In the genomic region with DNA sequence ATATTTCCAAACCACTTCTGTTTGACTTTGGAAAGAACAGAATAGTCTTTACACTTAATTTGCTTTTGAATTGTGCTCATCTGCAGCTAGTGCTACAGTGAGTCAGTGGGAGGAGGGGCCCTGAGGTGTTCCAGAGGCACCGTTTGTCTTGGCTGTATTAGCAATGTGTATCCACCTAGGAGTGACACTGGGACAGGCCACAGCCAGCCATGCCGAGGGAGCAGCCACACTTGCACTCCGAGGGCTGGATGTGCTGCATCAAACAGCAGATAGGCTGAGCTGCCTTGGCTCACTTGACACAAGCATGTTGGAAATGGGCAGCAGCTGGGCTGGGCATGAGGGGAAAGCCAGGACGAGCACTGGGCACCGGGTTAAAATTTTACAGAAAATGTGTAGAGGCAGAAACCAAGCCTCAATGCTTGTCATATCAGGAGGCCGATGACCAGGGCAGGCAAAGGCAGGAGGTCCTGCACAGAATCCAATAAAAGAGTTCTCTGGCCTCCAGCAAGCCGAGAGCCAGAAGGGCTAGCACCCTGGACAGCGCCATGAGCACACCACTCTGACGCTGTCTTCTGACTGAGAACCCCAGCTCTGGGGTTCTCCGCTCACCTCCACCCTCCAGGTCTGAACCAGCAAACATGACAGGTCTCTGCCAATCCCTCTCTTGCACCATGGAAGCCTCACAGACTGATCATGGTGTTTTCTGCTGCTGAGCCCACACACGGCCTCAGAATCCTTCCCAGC, we compare ENCODE assay signal across 10 cellular contexts.
DNase-seq lines count a peak whose midpoint lies in the region; ATAC-seq and TF ChIP-seq lines count a peak whose summit lies in the region.
"Had no signal": no experiment of that assay in that cellular context is flagged by ENCODE, and none has a peak within 500 bp of the region (broad histone marks: within the 10 kb centered on the region; RNA-seq: fewer than 3 reads in every experiment).

No MANE protein-coding gene starts in this region.

- H3K9me3 ChIP-seq in spleen, result no peaks in the 10 kb centered on the region
- H3K9me3 ChIP-seq: stomach had no signal

- peaks cover 6% of the 10 kb centered on the region for H3K27me3 Mint-ChIP-seq in activated T-cell treated with anti-CD3 and anti-CD28 coated beads, Interleukin-2, amount 50 U/mL, for 24 hours

- H3K36me3 ChIP-seq in spleen, result no peaks in the 10 kb centered on the region
- H3K36me3 ChIP-seq: stomach had no signal

- H3K27ac Mint-ChIP-seq in activated T-cell treated with anti-CD3 and anti-CD28 coated beads, Interleukin-2, amount 50 U/mL, for 24 hours, result no peak overlapping the region

- H3K4me3 Mint-ChIP-seq in activated T-cell treated with anti-CD3 and anti-CD28 coated beads, Interleukin-2, amount 50 U/mL, for 24 hours, result no peak overlapping the region

- 41 to 55% (median 52%) methylated on average over 10 to 11 of the region's 11 CpGs for WGBS in spleen, 5 donors

- H3K27me3 ChIP-seq in spleen (replicated peaks in 1 of 7), result peaks cover 0 to 6% (median 0%) of the 10 kb centered on the region in 7 donors
- H3K27me3 ChIP-seq: stomach had no signal

- ATAC-seq in esophagus mucosa (peak; percentile 17), HG03469 (IDR thresholded peaks at IDR 0.05; ENCODE audit: unreplicated experiment) (no peak)
- ATAC-seq: sciatic nerve had no signal

- H3K4me1 Mint-ChIP-seq in activated T-cell treated with anti-CD3 and anti-CD28 coated beads, Interleukin-2, amount 50 U/mL, for 24 hours (ENCODE audit: low read depth), result no peaks in the 10 kb centered on the region

- no peak overlapping the region for H3K27ac ChIP-seq in spleen
- H3K27ac ChIP-seq: stomach had no signal

- H3K4me3 ChIP-seq in spleen, result no peak overlapping the region
- H3K4me3 ChIP-seq: stomach had no signal

- DNase-seq in activated T-cell treated with anti-CD3 and anti-CD28 coated beads for 48 hours (ENCODE audit: low read depth), result peak; percentile 6
- DNase-seq in activated T-cell treated with anti-CD3 and anti-CD28 coated beads, Interleukin-2, amount 50 U/mL, for 24 hours, result no peak
- DNase-seq in NAMALWA (ENCODE audit: low spot score), result peak; percentile 23
- peak; percentile 63 for DNase-seq in spleen
- no peak for DNase-seq in middle frontal gyrus (ENCODE audit: extremely low spot score, low spot score)
- DNase-seq in NCI-H1105 (lab: John Stamatoyannopoulos, UW), result no peak
- DNase-seq: stomach had no signal

- intact Hi-C loops in spleen (cut with DNase I; ENCODE audit: low total_unique reads), result no loop called here

- no peaks in the 10 kb centered on the region for H3K36me3 Mint-ChIP-seq in activated T-cell treated with anti-CD3 and anti-CD28 coated beads, Interleukin-2, amount 50 U/mL, for 24 hours (ENCODE audit: low read depth)

- H3K9me3 Mint-ChIP-seq in activated T-cell treated with anti-CD3 and anti-CD28 coated beads, Interleukin-2, amount 50 U/mL, for 24 hours, result no peaks in the 10 kb centered on the region

- TF ChIP-seq CTCF in spleen (IDR thresholded peaks at IDR 0.05 in 8 of 11, conservative IDR thresholded peaks at IDR 0.05 in 3 of 11), result no peak

- H3K4me1 ChIP-seq in spleen, result no peaks in the 10 kb centered on the region
- H3K4me1 ChIP-seq: stomach had no signal

- no peak for TF ChIP-seq POLR2A in spleen (IDR thresholded peaks at IDR 0.05)

Comparison
In these comparisons a context has a peak if more than half of its experiments do, and no peak if none do; other contexts are left out.
1. DNase-seq: peak in activated T-cell treated with anti-CD3 and anti-CD28 coated beads for 48 hours (single experiment), NAMALWA (single experiment) and spleen (single experiment); none in activated T-cell treated with anti-CD3 and anti-CD28 coated beads, Interleukin-2, amount 50 U/mL, for 24 hours (single experiment), middle frontal gyrus (single experiment) and NCI-H1105 (single experiment).